Comparison of ENCODE assay signal across 24 cellular contexts in genomic region chr19:42148270-42148669, GRCh38. TPM values are rescaled to one million over a fixed set of nuclear protein-coding genes. Genes with fewer than 3 reads are reported as not detected.
"Had no signal": no experiment of that assay in that cellular context is flagged by ENCODE, and none has a peak within 500 bp of the region (broad histone marks: within the 10 kb centered on the region; RNA-seq: fewer than 3 reads in every experiment).

No MANE protein-coding gene starts in this region.

- H3K27me3 Mint-ChIP-seq: stimulated activated naive B cell treated with anti-CD40 and anti-IgM and Interleukin-4, amounts not matched to agents 10 μg/mL and 1 μg/mL and 100 μg/mL, for 72 hours had no signal

- H3K27ac Mint-ChIP-seq: activated CD4-positive, alpha-beta memory T cell treated with anti-CD3 and anti-CD28 coated beads, Interleukin-2, amount 10 ng/mL, durations not matched to agents 7 days and 5 days; activated T-helper 2 cell treated with anti-CD3 and anti-CD28 coated beads, Interferon-gamma antibody, Interleukin-2, Interleukin-4, amounts not matched to agents 10 μg/mL and 5 μg/mL and 100 μg/mL, durations not matched to agents 14 hours and 24 hours and 36 hours; mesothelial cell of epicardium; natural killer cell treated with Interleukin-12 subunit alpha and Interleukin-12 subunit beta and Interleukin-15 and Interleukin-18, amount 100 ng/mL, for 72 hours; progenitor cell of endocrine pancreas; stimulated activated naive B cell treated with anti-CD40 and anti-IgM and Interleukin-4, amounts not matched to agents 10 μg/mL and 1 μg/mL and 100 μg/mL, for 72 hours; T-helper 2 cell treated with Interferon-gamma antibody and Interleukin-4, amounts not matched to agents 5 μg/mL and 100 μg/mL, for 36 hours; type B pancreatic cell had no signal

- H3K4me3 ChIP-seq: esophagus muscularis mucosa, hepatocyte, testis, vagina had no signal

- H3K9me3 ChIP-seq: esophagus muscularis mucosa, testis, vagina had no signal

- H3K4me1 ChIP-seq: esophagus muscularis mucosa, testis, vagina had no signal

- H3K4me3 Mint-ChIP-seq: activated CD4-positive, alpha-beta memory T cell treated with anti-CD3 and anti-CD28 coated beads, Interleukin-2, amount 10 ng/mL, durations not matched to agents 7 days and 5 days; brain; mesothelial cell of epicardium; natural killer cell treated with Interleukin-12 subunit alpha and Interleukin-12 subunit beta and Interleukin-15 and Interleukin-18, amount 100 ng/mL, for 72 hours; stimulated activated naive B cell treated with anti-CD40 and anti-IgM and Interleukin-4, amounts not matched to agents 10 μg/mL and 1 μg/mL and 100 μg/mL, for 72 hours; T-helper 2 cell treated with Interferon-gamma antibody and Interleukin-4, amounts not matched to agents 5 μg/mL and 100 μg/mL, for 36 hours; type B pancreatic cell had no signal

- H3K9me3 Mint-ChIP-seq: activated CD4-positive, alpha-beta memory T cell treated with anti-CD3 and anti-CD28 coated beads, Interleukin-2, amount 10 ng/mL, durations not matched to agents 7 days and 5 days; activated T-helper 2 cell treated with anti-CD3 and anti-CD28 coated beads, Interferon-gamma antibody, Interleukin-2, Interleukin-4, amounts not matched to agents 10 μg/mL and 5 μg/mL and 100 μg/mL, durations not matched to agents 14 hours and 24 hours and 36 hours; mesothelial cell of epicardium; natural killer cell treated with Interleukin-12 subunit alpha and Interleukin-12 subunit beta and Interleukin-15 and Interleukin-18, amount 100 ng/mL, for 72 hours; stimulated activated naive B cell treated with anti-CD40 and anti-IgM and Interleukin-4, amounts not matched to agents 10 μg/mL and 1 μg/mL and 100 μg/mL, for 72 hours; T-helper 2 cell treated with Interferon-gamma antibody and Interleukin-4, amounts not matched to agents 5 μg/mL and 100 μg/mL, for 36 hours; type B pancreatic cell had no signal

- H3K27ac ChIP-seq: esophagus muscularis mucosa, hepatocyte, testis, vagina, VCaP had no signal

- H3K79me2 ChIP-seq: hepatocyte had no signal

- H3K27me3 ChIP-seq: testis, vagina had no signal

- H2AFZ ChIP-seq: hepatocyte had no signal

- H3K36me3 ChIP-seq: esophagus muscularis mucosa, vagina had no signal

- H3K4me1 Mint-ChIP-seq: mesothelial cell of epicardium had no signal

- H3K36me3 Mint-ChIP-seq: mesothelial cell of epicardium; natural killer cell treated with Interleukin-12 subunit alpha and Interleukin-12 subunit beta and Interleukin-15 and Interleukin-18, amount 100 ng/mL, for 72 hours; type B pancreatic cell had no signal

- ATAC-seq: left ventricle myocardium superior; natural killer cell treated with Interleukin-12 subunit alpha and Interleukin-12 subunit beta and Interleukin-15 and Interleukin-18, amount 100 ng/mL, for 72 hours; stimulated activated naive B cell treated with anti-CD40 and anti-IgM and Interleukin-4, amounts not matched to agents 10 μg/mL and 1 μg/mL and 100 μg/mL, for 72 hours had no signal

- DNase-seq: activated CD4-positive, alpha-beta memory T cell treated with anti-CD3 and anti-CD28 coated beads, Interleukin-2, amount 10 ng/mL, durations not matched to agents 7 days and 5 days; activated CD4-positive, CD25-positive, alpha-beta regulatory T cell treated with anti-CD3 and anti-CD28 coated beads, Interleukin-2, amount 50 U/mL, for 72 hours; activated naive CD4-positive, alpha-beta T cell treated with Interleukin-2 at 50 U/mL for 16 hours; activated T-cell treated with anti-CD3 and anti-CD28 coated beads, Interleukin-2, amount 50 U/mL, for 1 hour; aorta; glutamatergic neuron; left ventricle myocardium superior; mammary epithelial cell; stimulated activated CD4-positive, alpha-beta T cell treated with anti-CD3 and anti-CD28 coated beads, Interleukin-2, amount 100 ng/mL, for 48 hours; stimulated activated CD8-positive, alpha-beta memory T cell treated with anti-CD3 and anti-CD28 coated beads, Interleukin-4, amount 100 ng/mL, for 48 hours; stimulated activated naive B cell treated with anti-CD40 and anti-IgM and Interleukin-4, amounts not matched to agents 10 μg/mL and 1 μg/mL and 100 μg/mL, for 72 hours; SW 1271; testis had no signal

- H3K4me2 ChIP-seq: hepatocyte had no signal

RNA-seq across cellular contexts. Expression of gene POU2F2, which starts 16.0 kb away (rescaled TPM):
- total RNA-seq: hepatocyte had no signal
